1 cellular context compared by ENCODE assay signal in genomic region chr15:57878573-57878972, GRCh38.
TF ChIP-seq lines count a peak whose summit lies in the region.

No MANE protein-coding gene starts in this region.

TF ChIP-seq in WTC11, 78 proteins besides CTCF, POLR2A, EP300 and RAD21 (continued from another document):
- TF ChIP-seq AR (CRISPR knock-in tag; IDR thresholded peaks at IDR 0.05) = no peak
- no peak for TF ChIP-seq GRHL2 (CRISPR knock-in tag; IDR thresholded peaks at IDR 0.05; ENCODE audit: insufficient replicate concordance, severe bottlenecking)
- TF ChIP-seq ZNF263 (CRISPR knock-in tag; IDR thresholded peaks at IDR 0.05; ENCODE audit: low read depth) = no peak
